9 cellular contexts compared by ENCODE assay signal in the genomic region with DNA sequence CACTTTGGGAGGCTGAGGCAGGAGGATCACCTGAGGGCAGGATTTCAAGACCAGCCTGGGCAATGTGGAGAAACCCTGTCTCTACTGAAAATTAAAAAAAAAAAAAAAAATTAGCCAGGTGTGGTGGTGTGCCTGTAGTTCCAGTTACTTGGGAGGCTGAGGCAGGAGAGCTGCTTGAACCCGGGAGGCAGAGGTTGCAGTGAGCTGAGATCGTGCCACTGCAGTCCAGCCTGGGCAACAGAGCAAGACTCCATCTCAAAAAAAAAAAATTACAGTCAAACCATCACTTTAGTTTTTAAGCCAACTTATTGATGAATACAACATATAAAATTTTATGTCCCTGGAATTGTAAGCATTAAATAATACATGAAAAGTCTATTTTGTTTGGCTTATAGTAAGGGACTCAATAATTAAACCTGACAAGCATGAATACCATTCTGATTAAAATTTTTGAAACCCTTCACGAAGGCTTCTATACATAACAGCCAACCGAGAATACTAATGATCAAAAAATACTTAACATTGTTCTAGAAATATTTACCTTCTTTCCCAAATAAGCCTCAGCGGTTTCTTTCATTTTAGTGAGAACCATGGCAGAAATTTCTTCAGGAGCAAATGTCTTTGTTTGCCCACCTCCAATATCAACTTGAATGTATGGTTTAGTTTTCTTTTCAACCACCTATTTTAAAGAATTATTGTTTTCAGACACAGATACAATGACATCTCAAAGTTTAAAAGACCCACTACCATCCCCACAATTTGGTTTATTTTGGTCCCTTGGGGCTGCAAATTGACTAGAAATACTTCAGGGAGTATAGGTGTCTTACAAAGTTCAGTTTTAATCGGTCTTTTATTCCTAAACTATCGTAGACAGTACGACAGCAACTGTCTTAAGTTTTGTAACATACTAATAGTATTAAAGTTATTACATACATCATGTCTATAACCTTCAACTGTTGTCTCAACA. TPM values are rescaled to one million over a fixed set of nuclear protein-coding genes. Genes with fewer than 3 reads are reported as not detected.
DNase-seq lines count a peak whose midpoint lies in the region; ATAC-seq and TF ChIP-seq lines count a peak whose summit lies in the region.
"Had no signal": no experiment of that assay in that cellular context is flagged by ENCODE, and none has a peak within 500 bp of the region (broad histone marks: within the 10 kb centered on the region; RNA-seq: fewer than 3 reads in every experiment).

No MANE protein-coding gene starts in this region.

- peak overlapping the region; percentile 97 to 100 (median 98) for H3K27ac Mint-ChIP-seq in naive B cell

- no peak overlapping the region for H2AFZ ChIP-seq in ACC112 (ENCODE audit: low read length, unreplicated experiment)

- no peak for DNase-seq in coronary artery (ENCODE audit: low spot score)
- DNase-seq in naive B cell: no peak
- DNase-seq in UCSD-AML1 (lab: John Stamatoyannopoulos, UW; ENCODE audit: unreplicated experiment): no peak
- DNase-seq in hypothalamus (lab: John Stamatoyannopoulos, UW): no peak
- DNase-seq in hippocampal formation (lab: John Stamatoyannopoulos, UW): no peak
- DNase-seq: NCI-H1105 treated with DMSO at 0.1 percent for 48 hours had no signal

- no peaks in the 10 kb centered on the region for H3K27me3 Mint-ChIP-seq in naive B cell

- no peaks in the 10 kb centered on the region for H3K9me3 ChIP-seq in KOPT-K1 (ENCODE audit: insufficient read depth, low read length, poor library complexity, severe bottlenecking)

- no peak for TF ChIP-seq CTCF in coronary artery (IDR thresholded peaks at IDR 0.05)

- H3K4me3 Mint-ChIP-seq in naive B cell: peak overlapping the region; percentile 86 to 99 (median 97)

- H3K79me2 ChIP-seq in ACC112 (ENCODE audit: control insufficient read depth, insufficient read depth, low read length, unreplicated experiment): peaks cover 68% of the 10 kb centered on the region

- H3K9me3 Mint-ChIP-seq in naive B cell: no peaks in the 10 kb centered on the region

- ATAC-seq in naive B cell (ENCODE audit: low read depth in 2 of 2): no peak
- ATAC-seq in GM21737 (IDR thresholded peaks at IDR 0.05; ENCODE audit: unreplicated experiment): no peak

- peaks cover 41 to 69% (median 44%) of the 10 kb centered on the region in 3 donors for H3K4me1 Mint-ChIP-seq in naive B cell

- no peaks in the 10 kb centered on the region for H3K27me3 ChIP-seq in ACC112 (ENCODE audit: insufficient read depth, low read length)

- H3K36me3 ChIP-seq in ACC112 (ENCODE audit: insufficient read depth, low read length) (peaks cover 48% of the 10 kb centered on the region), KOPT-K1 (ENCODE audit: insufficient read depth, low read length) (peaks cover 60% of the 10 kb centered on the region)

- peaks cover 58% of the 10 kb centered on the region for H3K4me1 ChIP-seq in ACC112 (ENCODE audit: control insufficient read depth, insufficient read depth, low read length, unreplicated experiment)

- H3K27ac ChIP-seq in ACC112 (ENCODE audit: low read depth, low read length): peak overlapping the region; percentile 75; the same call in 1 of the 2 replicates
- H3K27ac ChIP-seq in KOPT-K1 (ENCODE audit: low read depth, low read length, poor library complexity, severe bottlenecking): peak overlapping the region; percentile 92
- H3K27ac ChIP-seq in coronary artery: peak overlapping the region; percentile 94 to 97

- H3K4me3 ChIP-seq in ACC112 (ENCODE audit: low read depth, low read length) (peak overlapping the region; percentile 89), coronary artery (peak overlapping the region; percentile 90)

- peaks cover 18 to 22% of the 10 kb centered on the region in 2 donors for H3K36me3 Mint-ChIP-seq in naive B cell

RNA-seq across cellular contexts. Expression of gene HSPA5, which starts 1.2 kb away (rescaled TPM):
- 100 to 1,000 TPM; 106 to 189 (median 126) TPM for polyA plus RNA-seq in naive B cell (ENCODE audit: low read depth in 6 of 6)

RNA-seq across cellular contexts. Expression of gene GAPVD1, which starts 21.7 kb away (rescaled TPM):
- polyA plus RNA-seq in naive B cell (ENCODE audit: low read depth in 6 of 6): 10 to 100 TPM; 28.4 to 64.9 (median 39.0) TPM

RNA-seq across cellular contexts. Expression of gene RABEPK, which starts 39.6 kb away (rescaled TPM):
- 10 to 100 TPM in 5 of 6 donors, 1 to 10 TPM in 1; 6.8 to 18.6 (median 14.1) TPM for polyA plus RNA-seq in naive B cell (ENCODE audit: low read depth in 6 of 6)

RNA-seq across cellular contexts. Expression of gene PPP6C, which starts 50.3 kb away (rescaled TPM):
- polyA plus RNA-seq in naive B cell (ENCODE audit: low read depth in 6 of 6): 10 to 100 TPM; 48.5 to 59.8 (median 56.6) TPM
